In the genomic region with DNA sequence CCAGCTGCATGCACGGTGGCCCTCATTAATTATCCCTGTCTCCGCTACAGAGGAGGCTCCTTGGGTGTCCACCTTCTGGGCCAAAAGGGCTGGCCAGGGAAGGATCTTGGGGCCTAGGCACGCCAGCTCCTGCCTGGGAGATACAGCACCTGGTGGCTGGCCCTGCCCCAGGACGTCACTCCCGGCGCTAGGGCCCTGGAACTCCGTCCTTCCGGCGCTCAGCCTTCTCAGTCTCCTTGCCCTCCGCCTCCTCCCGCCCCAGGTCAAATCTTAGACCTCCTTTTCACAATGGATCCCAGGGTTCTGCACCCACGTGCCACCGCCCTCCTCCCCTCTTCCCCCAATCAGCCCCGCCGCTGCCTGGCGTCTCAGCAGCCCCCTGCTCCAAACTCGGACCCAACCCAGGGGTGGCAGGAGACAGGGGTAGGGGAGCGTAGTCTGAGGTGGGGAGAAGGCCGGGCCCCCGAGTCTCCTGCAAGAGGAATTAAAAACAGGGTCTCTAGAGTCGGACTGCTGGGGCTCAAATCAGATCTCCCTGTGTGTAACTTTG, we compare ENCODE assay signal across 8 cellular contexts. TPM values are rescaled to one million over a fixed set of nuclear protein-coding genes. Genes with fewer than 3 reads are reported as not detected.
DNase-seq lines count a peak whose midpoint lies in the region; ATAC-seq and TF ChIP-seq lines count a peak whose summit lies in the region.

No MANE protein-coding gene starts in this region.

- H3K4me3 ChIP-seq in heart left ventricle: peak overlapping the region; percentile 74 to 95 (median 90)
- peak overlapping the region; percentile 75 to 93 for H3K4me3 ChIP-seq in aorta (ENCODE audit: low read length in 2 of 2)

- H3K4me1 Mint-ChIP-seq in activated naive CD8-positive, alpha-beta T cell treated with anti-CD3 and anti-CD28 coated beads, Interleukin-2, amount 50 U/mL, for 24 hours: peaks cover 45% of the 10 kb centered on the region

- intact Hi-C loops in heart left ventricle (cut with DNase I) (no loop called here), aorta (cut with DNase I) (no loop called here)

- H3K9me3 ChIP-seq in heart left ventricle: no peaks in the 10 kb centered on the region
- no peaks in the 10 kb centered on the region for H3K9me3 ChIP-seq in aorta (ENCODE audit: control insufficient read depth, low read length)

- H3K4me3 Mint-ChIP-seq in activated naive CD8-positive, alpha-beta T cell treated with anti-CD3 and anti-CD28 coated beads, Interleukin-2, amount 50 U/mL, for 24 hours: peak overlapping the region; percentile 91

- WGBS in heart left ventricle, 4 donors: 0 to 2% (median 2%) methylated on average over 21 of the region's 21 CpGs
- WGBS in aorta, 2 donors: 2 to 3% methylated on average over 16 to 21 of the region's 21 CpGs

- DNase-seq in C1 segment of cervical spinal cord (lab: John Stamatoyannopoulos, UW): peak in 10 of 14 donors; percentile 40 to 73 (median 59)
- DNase-seq in GM19238 (ENCODE audit: insufficient read length, low spot score): peak; percentile 80
- DNase-seq in SK-N-DZ (ENCODE audit: low spot score): peak; percentile 55
- peak; percentile 65 for DNase-seq in activated naive CD8-positive, alpha-beta T cell treated with anti-CD3 and anti-CD28 coated beads, Interleukin-2, amount 50 U/mL, for 24 hours
- peak; percentile 70 to 80 (median 75) for DNase-seq in heart left ventricle
- DNase-seq in pons (ENCODE audit: low spot score): peak; percentile 36
- peak; percentile 79 to 88 for DNase-seq in aorta

- no peak for TF ChIP-seq POLR2A in heart left ventricle (IDR thresholded peaks at IDR 0.05)

- H3K27ac ChIP-seq in heart left ventricle (peak overlapping the region; percentile 78 to 97 (median 90)), aorta (ENCODE audit: low read depth in 1 of 2, low read length in 2 of 2) (peak overlapping the region in 1 of 2 donors; percentile 46)

- TF ChIP-seq CTCF in heart left ventricle (IDR thresholded peaks at IDR 0.05): no peak

- peaks cover 25% of the 10 kb centered on the region for H3K36me3 Mint-ChIP-seq in activated naive CD8-positive, alpha-beta T cell treated with anti-CD3 and anti-CD28 coated beads, Interleukin-2, amount 50 U/mL, for 24 hours (ENCODE audit: low read depth)

- no peaks in the 10 kb centered on the region for H3K27me3 Mint-ChIP-seq in activated naive CD8-positive, alpha-beta T cell treated with anti-CD3 and anti-CD28 coated beads, Interleukin-2, amount 50 U/mL, for 24 hours

- peak overlapping the region; percentile 88 for H3K27ac Mint-ChIP-seq in activated naive CD8-positive, alpha-beta T cell treated with anti-CD3 and anti-CD28 coated beads, Interleukin-2, amount 50 U/mL, for 24 hours

- no peaks in the 10 kb centered on the region for H3K27me3 ChIP-seq in heart left ventricle
- H3K27me3 ChIP-seq in aorta (ENCODE audit: control insufficient read depth in 1 of 2, insufficient read depth in 2 of 2, low read length in 1 of 2): no peaks in the 10 kb centered on the region

- peaks cover 0 to 66% (median 40%) of the 10 kb centered on the region in 12 donors for H3K4me1 ChIP-seq in heart left ventricle
- H3K4me1 ChIP-seq in aorta (ENCODE audit: control insufficient read depth in 1 of 2, insufficient read depth in 2 of 2, low read length in 2 of 2): peaks cover 0 to 2% of the 10 kb centered on the region in 2 donors

- ATAC-seq in HG03439 (IDR thresholded peaks at IDR 0.05; ENCODE audit: unreplicated experiment) (peak; percentile 37), heart left ventricle (peak; percentile 57 to 76 (median 65)), aorta (ENCODE audit: low FRiP score) (peak; percentile 72)
- ATAC-seq in activated naive CD8-positive, alpha-beta T cell treated with anti-CD3 and anti-CD28 coated beads, Interleukin-2, amount 50 U/mL, for 24 hours: peak; percentile 61

- no peaks in the 10 kb centered on the region for H3K9me3 Mint-ChIP-seq in activated naive CD8-positive, alpha-beta T cell treated with anti-CD3 and anti-CD28 coated beads, Interleukin-2, amount 50 U/mL, for 24 hours

- no peaks in the 10 kb centered on the region for H3K36me3 ChIP-seq in heart left ventricle
- H3K36me3 ChIP-seq in aorta (ENCODE audit: control insufficient read depth in 1 of 2, insufficient read depth in 2 of 2, low read length in 1 of 2): no peaks in the 10 kb centered on the region

RNA-seq across cellular contexts. Expression of a gene that starts 0.9 kb away (rescaled TPM):
- polyA plus RNA-seq in SK-N-DZ (2014; cell fraction: cytosol; rRNA removed): 333 and 379 TPM in 2 replicates
- polyA plus RNA-seq in SK-N-DZ (2014; cell fraction: nucleus; rRNA removed): 196 and 246 TPM in 2 replicates
- total RNA-seq in heart left ventricle: 100 to 1,000 TPM in 1 of 9 donors, 10 to 100 TPM in 8; 20.6 to 111 (median 36.6) TPM
- 100 to 1,000 TPM in 1 of 2 donors, 10 to 100 TPM in 1; 23.8 to 111 TPM for polyA plus RNA-seq in heart left ventricle
- total RNA-seq in aorta: 100 to 1,000 TPM; 109 to 183 TPM
- polyA plus RNA-seq in aorta: 100 to 1,000 TPM in 1 of 2 donors, 10 to 100 TPM in 1; 92.4 to 208 TPM
